31 cellular contexts compared by ENCODE assay signal in the genomic region with DNA sequence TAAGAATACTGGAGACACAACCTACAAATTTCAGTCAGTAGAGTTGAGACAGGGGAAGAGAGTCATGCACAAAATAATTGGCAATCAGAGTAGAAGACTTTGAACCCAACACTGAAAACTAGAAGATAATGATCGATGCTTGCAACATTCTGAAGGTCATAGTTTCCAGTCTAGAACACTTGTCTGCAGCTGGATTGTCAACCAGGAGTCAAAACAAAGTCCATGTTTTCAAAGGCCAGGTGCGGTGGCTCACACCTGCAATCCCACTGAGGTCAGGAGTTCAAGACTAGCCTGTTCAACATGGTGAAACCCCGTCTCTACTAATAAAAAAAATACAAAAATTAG. TPM values are rescaled to one million over a fixed set of nuclear protein-coding genes. Genes with fewer than 3 reads are reported as not detected.
"Had no signal": no experiment of that assay in that cellular context is flagged by ENCODE, and none has a peak within 500 bp of the region (broad histone marks: within the 10 kb centered on the region; RNA-seq: fewer than 3 reads in every experiment).

No MANE protein-coding gene starts in this region.

- DNase-seq: central memory CD4-positive, alpha-beta T cell; effector CD8-positive, alpha-beta T cell; endodermal cell; foreskin fibroblast; gastrocnemius medialis; head of caudate nucleus; kidney; left lung; lower lobe of right lung; naive B cell; stimulated activated CD4-positive, alpha-beta T cell treated with anti-CD3 and anti-CD28 coated beads, Interleukin-2, amount 100 ng/mL, for 24 hours; stimulated activated CD4-positive, alpha-beta T cell treated with anti-CD3 and anti-CD28 coated beads, Interleukin-4, amount 100 ng/mL, for 4 hours; stimulated activated naive CD8-positive, alpha-beta T cell treated with anti-CD3 and anti-CD28 coated beads, Interleukin-15, Interleukin-2, amounts not matched to agents 100 U/mL and 50 U/mL, for 24 hours; substantia nigra; transverse colon had no signal

- H3K36me3 ChIP-seq: gastrocnemius medialis, left lung, lower lobe of right lung, neutrophil, thoracic aorta, transverse colon had no signal

- H3K79me2 ChIP-seq: parathyroid adenoma had no signal

- H3K9me3 ChIP-seq: gastrocnemius medialis, left lung, lower lobe of right lung, neutrophil, thoracic aorta, transverse colon had no signal

- FAIRE-seq: colon, kidney had no signal

- ATAC-seq: esophagus mucosa; gastrocnemius medialis; left lung; lower lobe of right lung; natural killer cell treated with Interleukin-12 subunit alpha and Interleukin-12 subunit beta and Interleukin-15 and Interleukin-18, amount 100 ng/mL, for 72 hours; sciatic nerve; stimulated activated memory B cell treated with anti-CD40 and anti-IgM and Interleukin-4, amounts not matched to agents 10 μg/mL and 1 μg/mL and 100 μg/mL, for 72 hours; stimulated activated naive CD8-positive, alpha-beta T cell treated with anti-CD3 and anti-CD28 coated beads, Interleukin-15, Interleukin-2, amounts not matched to agents 100 U/mL and 50 U/mL, for 24 hours had no signal

- H3K4me3 ChIP-seq: gastrocnemius medialis, left lung, lower lobe of right lung, thoracic aorta, transverse colon had no signal

- H3K27me3 ChIP-seq: gastrocnemius medialis, left lung, transverse colon had no signal

- H2AFZ ChIP-seq: parathyroid adenoma had no signal

- H3K9ac ChIP-seq: parathyroid adenoma had no signal

- H3K27ac ChIP-seq: epithelial cell of prostate, gastrocnemius medialis, left lung, lower lobe of right lung, neutrophil, parathyroid adenoma, thoracic aorta, transverse colon had no signal

- H3K4me1 ChIP-seq: gastrocnemius medialis, left lung, lower lobe of right lung, parathyroid adenoma, transverse colon had no signal

RNA-seq across cellular contexts. Expression of a gene that starts 37.2 kb away (rescaled TPM):
- total RNA-seq: cerebellum; endodermal cell; gastrocnemius medialis; glomerular endothelial cell; kidney; mesenteric fat pad; mononuclear cell; natural killer cell treated with Interleukin-12 subunit alpha and Interleukin-12 subunit beta and Interleukin-15 and Interleukin-18, amount 100 ng/mL, for 72 hours; neural crest cell; omental fat pad; sciatic nerve; thoracic aorta; urinary bladder had no signal
